In genomic region chr17:42999003-42999525, GRCh38 we compare ENCODE assay signal across 7 cellular contexts. TPM values are rescaled to one million over a fixed set of nuclear protein-coding genes. Genes with fewer than 3 reads are reported as not detected.
DNase-seq lines count a peak whose midpoint lies in the region; ATAC-seq, FAIRE-seq and TF ChIP-seq lines count a peak whose summit lies in the region.

No MANE protein-coding gene starts in this region.

- peak overlapping the region; percentile 99 for H3K4me3 Mint-ChIP-seq in HFFc6
- peak overlapping the region; percentile 93 to 96 for H3K4me3 Mint-ChIP-seq in stimulated activated naive B cell treated with anti-CD40 and anti-IgM and Interleukin-4, amounts not matched to agents 10 μg/mL and 1 μg/mL and 100 μg/mL, for 72 hours

- TF ChIP-seq POLR2A in GM12892 (IDR thresholded peaks at IDR 0.05; ENCODE audit: low read depth, low read length): no peak

- peaks cover 52% of the 10 kb centered on the region for H3K36me3 Mint-ChIP-seq in HFFc6 (ENCODE audit: low read depth)
- H3K36me3 Mint-ChIP-seq in activated naive CD4-positive, alpha-beta T cell treated with anti-CD3 and anti-CD28 coated beads, Interleukin-2, amount 50 U/mL, for 72 hours: peaks cover 30 to 32% of the 10 kb centered on the region in 2 donors
- peaks cover 38 to 62% of the 10 kb centered on the region in 2 donors for H3K36me3 Mint-ChIP-seq in stimulated activated naive B cell treated with anti-CD40 and anti-IgM and Interleukin-4, amounts not matched to agents 10 μg/mL and 1 μg/mL and 100 μg/mL, for 72 hours

- H3K9me3 Mint-ChIP-seq in HFFc6: no peaks in the 10 kb centered on the region
- H3K9me3 Mint-ChIP-seq in activated naive CD4-positive, alpha-beta T cell treated with anti-CD3 and anti-CD28 coated beads, Interleukin-2, amount 50 U/mL, for 72 hours: no peaks in the 10 kb centered on the region
- no peaks in the 10 kb centered on the region for H3K9me3 Mint-ChIP-seq in stimulated activated naive B cell treated with anti-CD40 and anti-IgM and Interleukin-4, amounts not matched to agents 10 μg/mL and 1 μg/mL and 100 μg/mL, for 72 hours

- peak overlapping the region; percentile 97 for H3K9ac ChIP-seq in iPS-18a (ENCODE audit: low read length)

- TF ChIP-seq CTCF in HFFc6 (IDR thresholded peaks at IDR 0.05): no peak

- FAIRE-seq in GM12892 (lab: Jason Lieb, UNC): no peak

- no peak for ATAC-seq in activated naive CD4-positive, alpha-beta T cell treated with anti-CD3 and anti-CD28 coated beads, Interleukin-2, amount 50 U/mL, for 72 hours
- ATAC-seq in stimulated activated naive B cell treated with anti-CD40 and anti-IgM and Interleukin-4, amounts not matched to agents 10 μg/mL and 1 μg/mL and 100 μg/mL, for 72 hours (replicated peaks): no peak
- ATAC-seq in HG03378 (IDR thresholded peaks at IDR 0.05; ENCODE audit: unreplicated experiment): no peak

- H3K36me3 ChIP-seq in iPS-18a (ENCODE audit: control insufficient read depth, low read depth, low read length): peaks cover 42% of the 10 kb centered on the region

- H3K27ac ChIP-seq in iPS-18a (ENCODE audit: low read length): peak overlapping the region; percentile 93

- peaks cover 12% of the 10 kb centered on the region for H3K4me1 ChIP-seq in iPS-18a (ENCODE audit: control insufficient read depth, low read depth, low read length)

- no peaks in the 10 kb centered on the region; the same call in 1 of the 2 replicates for H3K27me3 Mint-ChIP-seq in HFFc6 (ENCODE audit: insufficient read depth)
- no peaks in the 10 kb centered on the region for H3K27me3 Mint-ChIP-seq in stimulated activated naive B cell treated with anti-CD40 and anti-IgM and Interleukin-4, amounts not matched to agents 10 μg/mL and 1 μg/mL and 100 μg/mL, for 72 hours

- H3K4me1 Mint-ChIP-seq in HFFc6 (ENCODE audit: low read depth): peaks cover 46% of the 10 kb centered on the region
- H3K4me1 Mint-ChIP-seq in stimulated activated naive B cell treated with anti-CD40 and anti-IgM and Interleukin-4, amounts not matched to agents 10 μg/mL and 1 μg/mL and 100 μg/mL, for 72 hours: peaks cover 18 to 54% of the 10 kb centered on the region in 2 donors

- H3K27ac Mint-ChIP-seq in HFFc6: peak overlapping the region; percentile 100
- H3K27ac Mint-ChIP-seq in activated naive CD4-positive, alpha-beta T cell treated with anti-CD3 and anti-CD28 coated beads, Interleukin-2, amount 50 U/mL, for 72 hours: peak overlapping the region; percentile 100
- H3K27ac Mint-ChIP-seq in stimulated activated naive B cell treated with anti-CD40 and anti-IgM and Interleukin-4, amounts not matched to agents 10 μg/mL and 1 μg/mL and 100 μg/mL, for 72 hours: peak overlapping the region; percentile 99

- H3K9me3 ChIP-seq in iPS-18a (ENCODE audit: control insufficient read depth, low read depth, low read length): no peaks in the 10 kb centered on the region

- peak overlapping the region; percentile 97 for H3K4me3 ChIP-seq in iPS-18a (ENCODE audit: low read length)

- DNase-seq in HFFc6 (no peak), GM12892 (ENCODE audit: insufficient read length) (no peak), HuH-7 (ENCODE audit: low spot score) (no peak)
- DNase-seq in activated naive CD4-positive, alpha-beta T cell treated with anti-CD3 and anti-CD28 coated beads, Interleukin-2, amount 50 U/mL, for 72 hours (ENCODE audit: low spot score in 2 of 2): no peak
- no peak for DNase-seq in stimulated activated naive B cell treated with anti-CD40 and anti-IgM and Interleukin-4, amounts not matched to agents 10 μg/mL and 1 μg/mL and 100 μg/mL, for 72 hours

- H3K27me3 ChIP-seq in iPS-18a (ENCODE audit: control insufficient read depth, insufficient read depth, low read length): no peaks in the 10 kb centered on the region

RNA-seq across cellular contexts. Expression of gene RPL27, which starts 0.8 kb away (rescaled TPM):
- 1,000 to 10,000 TPM; 1,047 to 1,349 (median 1,243) TPM for total RNA-seq in HFFc6 (2021; fragmentation: NEBNext Ultra II Directional; extraction: Animal tissue kit (Norgen Biotek cat#: 25700))
- total RNA-seq in activated naive CD4-positive, alpha-beta T cell treated with anti-CD3 and anti-CD28 coated beads, Interleukin-2, amount 50 U/mL, for 72 hours: 1,000 to 10,000 TPM; 1,275 to 1,425 TPM
- polyA plus RNA-seq in GM12892 (2012; ENCODE audit: missing spikeins): 5,459 TPM

RNA-seq across cellular contexts. Expression of gene IFI35, which starts 7.5 kb away (rescaled TPM):
- 10 to 100 TPM in 4 of 6 experiments, 1 to 10 TPM in 2; 6.3 to 22.4 (median 18.8) TPM for total RNA-seq in HFFc6 (2021; fragmentation: NEBNext Ultra II Directional; extraction: Animal tissue kit (Norgen Biotek cat#: 25700))
- 10 to 100 TPM; 33.3 to 62.3 TPM for total RNA-seq in activated naive CD4-positive, alpha-beta T cell treated with anti-CD3 and anti-CD28 coated beads, Interleukin-2, amount 50 U/mL, for 72 hours
- polyA plus RNA-seq in GM12892 (2012; ENCODE audit: missing spikeins): 64.3 TPM

RNA-seq across cellular contexts. Expression of gene RUNDC1, which starts 18.7 kb away (rescaled TPM):
- 10 to 100 TPM in 5 of 6 experiments, 1 to 10 TPM in 1; 9.9 to 14.6 (median 10.3) TPM for total RNA-seq in HFFc6 (2021; fragmentation: NEBNext Ultra II Directional; extraction: Animal tissue kit (Norgen Biotek cat#: 25700))
- total RNA-seq in activated naive CD4-positive, alpha-beta T cell treated with anti-CD3 and anti-CD28 coated beads, Interleukin-2, amount 50 U/mL, for 72 hours: 10 to 100 TPM; 10.7 to 15.2 TPM
- 10.7 TPM for polyA plus RNA-seq in GM12892 (2012; ENCODE audit: missing spikeins)

RNA-seq across cellular contexts. Expression of gene PTGES3L, which starts 19.2 kb away (rescaled TPM):
- 1 to 10 TPM in 4 of 6 experiments, under 1 TPM in 2; 0.87 to 1.3 (median 1.1) TPM for total RNA-seq in HFFc6 (2021; fragmentation: NEBNext Ultra II Directional; extraction: Animal tissue kit (Norgen Biotek cat#: 25700))
- total RNA-seq in activated naive CD4-positive, alpha-beta T cell treated with anti-CD3 and anti-CD28 coated beads, Interleukin-2, amount 50 U/mL, for 72 hours: 1 to 10 TPM; 1.1 to 3.6 TPM
- polyA plus RNA-seq in GM12892 (2012; ENCODE audit: missing spikeins): 9.1 TPM

RNA-seq across cellular contexts. Expression of gene VAT1, which starts 23.1 kb away (rescaled TPM):
- 100 to 1,000 TPM; 150 to 274 (median 244) TPM for total RNA-seq in HFFc6 (2021; fragmentation: NEBNext Ultra II Directional; extraction: Animal tissue kit (Norgen Biotek cat#: 25700))
- total RNA-seq in activated naive CD4-positive, alpha-beta T cell treated with anti-CD3 and anti-CD28 coated beads, Interleukin-2, amount 50 U/mL, for 72 hours: 10 to 100 TPM; 28.3 to 35.7 TPM
- 10.7 TPM for polyA plus RNA-seq in GM12892 (2012; ENCODE audit: missing spikeins)
